Comparison of ENCODE assay signal across 23 cellular contexts in genomic region chr10:68127995-68128394, GRCh38. TPM values are rescaled to one million over a fixed set of nuclear protein-coding genes. Genes with fewer than 3 reads are reported as not detected.
A peak's percentile ranks its signal among the peaks of the same experiment; 100 is the strongest.
DNase-seq lines count a peak whose midpoint lies in the region; ATAC-seq, FAIRE-seq and TF ChIP-seq lines count a peak whose summit lies in the region.
"Had no signal": no experiment of that assay in that cellular context is flagged by ENCODE, and none has a peak within 500 bp of the region (broad histone marks: within the 10 kb centered on the region; RNA-seq: fewer than 3 reads in every experiment).

No MANE protein-coding gene starts in this region.

- H3K27ac Mint-ChIP-seq in GM23338, result no peak overlapping the region
- peak overlapping the region; percentile 51 for H3K27ac Mint-ChIP-seq in mesothelial cell of epicardium
- H3K27ac Mint-ChIP-seq in type B pancreatic cell, result no peak overlapping the region

- H3K27me3 Mint-ChIP-seq in GM23338 (ENCODE audit: insufficient read depth, low read depth, poor library complexity) (no peaks in the 10 kb centered on the region), mesothelial cell of epicardium (ENCODE audit: low read depth) (no peaks in the 10 kb centered on the region), type B pancreatic cell (no peaks in the 10 kb centered on the region)

- TF ChIP-seq CTCF in GM23338 (conservative IDR thresholded peaks at IDR 0.05; ENCODE audit: low read depth in 2 of 2) (no peak), Panc1 (IDR thresholded peaks at IDR 0.05) (no peak), mesothelial cell of epicardium (IDR thresholded peaks at IDR 0.05; ENCODE audit: unreplicated experiment) (no peak), type B pancreatic cell (conservative IDR thresholded peaks at IDR 0.05) (no peak), GM10266 (IDR thresholded peaks at IDR 0.05; ENCODE audit: control insufficient read depth, insufficient read depth, low read depth, missing control alignments) (no peak)

- peak; percentile 37 for FAIRE-seq in urothelium cell line (lab: Jason Lieb, UNC)
- FAIRE-seq: G401.6 had no signal

- ATAC-seq in GM23338 (no peak), Panc1 (0 out of 2 replicates have a peak, but pooled peaks have one; percentile 36), HG03045 (IDR thresholded peaks at IDR 0.05; ENCODE audit: unreplicated experiment) (no peak)

- 0 out of 2 replicates have a peak overlapping the region, but pooled peaks have one; percentile 70 for H2AFZ ChIP-seq in GM23338

- H3K36me3 ChIP-seq in GM23338 (ENCODE audit: insufficient read depth) (no peaks in the 10 kb centered on the region), Panc1 (ENCODE audit: control insufficient read depth, insufficient read depth, low read length) (peaks cover 2% of the 10 kb centered on the region; the same call in 1 of the 2 replicates)
- H3K36me3 ChIP-seq: Peyer's patch, SJCRH30 had no signal

- no peaks in the 10 kb centered on the region; the same call in 1 of the 2 replicates for H3K9me3 ChIP-seq in Panc1 (ENCODE audit: control insufficient read depth, insufficient read depth, low read depth, low read length)
- H3K9me3 ChIP-seq: Peyer's patch, SJCRH30 had no signal

- H3K9me3 Mint-ChIP-seq in GM23338, result no peaks in the 10 kb centered on the region
- no peaks in the 10 kb centered on the region for H3K9me3 Mint-ChIP-seq in mesothelial cell of epicardium
- no peaks in the 10 kb centered on the region for H3K9me3 Mint-ChIP-seq in type B pancreatic cell
- H3K9me3 Mint-ChIP-seq: CD8-positive, alpha-beta memory T cell had no signal

- H3K27me3 ChIP-seq in GM23338 (ENCODE audit: insufficient read depth) (no peaks in the 10 kb centered on the region), Panc1 (ENCODE audit: control insufficient read depth, insufficient read depth, low read length) (no peaks in the 10 kb centered on the region)
- H3K27me3 ChIP-seq: Peyer's patch, SJCRH30 had no signal

- H3K9me2 ChIP-seq in GM23338 (ENCODE audit: insufficient read depth), result no peaks in the 10 kb centered on the region; the same call in 1 of the 2 replicates

- intact Hi-C loops in Panc1 (cut with micrococcal nuclease; ENCODE audit: unreplicated experiment), result no loop called here

- H3K4me3 ChIP-seq in GM23338, result no peak overlapping the region
- no peak overlapping the region for H3K4me3 ChIP-seq in Panc1 (ENCODE audit: low read depth in 2 of 2, low read length in 2 of 2)
- H3K4me3 ChIP-seq: Peyer's patch, SJCRH30 had no signal

- no peaks in the 10 kb centered on the region for H3K36me3 Mint-ChIP-seq in GM23338 (ENCODE audit: low read depth)
- no peaks in the 10 kb centered on the region for H3K36me3 Mint-ChIP-seq in mesothelial cell of epicardium
- no peaks in the 10 kb centered on the region for H3K36me3 Mint-ChIP-seq in type B pancreatic cell

- H4K20me1 ChIP-seq in GM23338 (replicated peaks; ENCODE audit: insufficient read depth), result no peaks in the 10 kb centered on the region

- in situ Hi-C loops in Panc1 (cut with HindIII; ENCODE audit: low pct_unique_long_range_greater_than_20kb, low sequenced_read_pairs), result no loop called here

- POLR2A ChIA-PET in Panc1 (lab: Charles Lee), result no interaction called here

- no TSS peak for BruUV-seq in Panc1 (replicated peaks; lab: Mats Ljungman, UMichigan)

- no peaks in the 10 kb centered on the region for H3F3A ChIP-seq in GM23338 (replicated peaks; ENCODE audit: low read depth)

- H3K4me1 Mint-ChIP-seq in GM23338, result no peaks in the 10 kb centered on the region
- peaks cover 4% of the 10 kb centered on the region for H3K4me1 Mint-ChIP-seq in mesothelial cell of epicardium
- peaks cover 5% of the 10 kb centered on the region for H3K4me1 Mint-ChIP-seq in type B pancreatic cell (ENCODE audit: unreplicated experiment)
- H3K4me1 Mint-ChIP-seq: CD8-positive, alpha-beta memory T cell had no signal

- H3K4me1 ChIP-seq in GM23338 (ENCODE audit: insufficient read depth) (no peaks in the 10 kb centered on the region), Panc1 (ENCODE audit: control insufficient read depth, insufficient read depth, low read length) (peaks cover 48% of the 10 kb centered on the region)
- H3K4me1 ChIP-seq: Peyer's patch, SJCRH30 had no signal

- no peak overlapping the region for H3K27ac ChIP-seq in GM23338 (ENCODE audit: low read depth)
- peak overlapping the region; percentile 94 for H3K27ac ChIP-seq in Panc1 (ENCODE audit: low read length)
- H3K27ac ChIP-seq: HL-60, Peyer's patch, SJCRH30 had no signal

- CTCF ChIA-PET in Panc1 (lab: Charles Lee), result interaction anchor here (0.6 kb wide), 1 partner anchor 356 kb away, joined by 3 read pairs; no protein-coding TSS in a partner anchor

- H3K79me2 ChIP-seq in GM23338 (replicated peaks; ENCODE audit: insufficient read depth), result no peaks in the 10 kb centered on the region

- no peak overlapping the region for H3K4me2 ChIP-seq in GM23338

- H3K4me3 Mint-ChIP-seq in GM23338, result no peak overlapping the region
- no peak overlapping the region for H3K4me3 Mint-ChIP-seq in mesothelial cell of epicardium
- no peak overlapping the region for H3K4me3 Mint-ChIP-seq in type B pancreatic cell
- H3K4me3 Mint-ChIP-seq: CD8-positive, alpha-beta memory T cell had no signal

- DNase-seq in GM23338 (ENCODE audit: low spot score), result no peak
- DNase-seq in Panc1 (ENCODE audit: low read depth, low spot score), result no peak
- DNase-seq in mesothelial cell of epicardium (ENCODE audit: low spot score in 2 of 2, unreplicated experiment in 2 of 2), result no peak
- DNase-seq in urothelium cell line (ENCODE audit: low spot score), result no peak
- DNase-seq in type B pancreatic cell (ENCODE audit: extremely low spot score, unreplicated experiment), result no peak
- no peak for DNase-seq in GM10266 (ENCODE audit: extremely low spot score)
- DNase-seq: AML-193; C1 segment of cervical spinal cord; Calu3; CD8-positive, alpha-beta memory T cell; DMS153; KG1; NCI-H1105; NCI-H146; NCI-H2029; NCI-H2227 treated with DMSO at 0.1 percent for 48 hours; NCI-H510A; NCI-H82; Peyer's patch; SJCRH30 had no signal

TF ChIP-seq in GM23338, 12 proteins besides CTCF, POLR2A, EP300 and RAD21:
- TF ChIP-seq NANOG (IDR thresholded peaks at IDR 0.05; ENCODE audit: borderline replicate concordance) (no peak), EZH2 (IDR thresholded peaks at IDR 0.05; ENCODE audit: low read depth, unreplicated experiment) (no peak), STAT1 (IDR thresholded peaks at IDR 0.05; ENCODE audit: unreplicated experiment) (no peak)

RNA-seq across cellular contexts. Expression of gene MYPN, which starts 18.7 kb away (rescaled TPM):
- total RNA-seq in GM23338 (2014; rRNA removed; shearing (Covaris generic)), result not detected in 2 replicates
- not detected in 2 replicates for polyA plus RNA-seq in GM23338 (2016; fragmentation: Nextera tagmentation; extraction: Ambion mirVana)
- total RNA-seq in Panc1 (2021; ENCODE audit: unreplicated experiment), result 39.1 TPM
- polyA plus RNA-seq in Panc1 (2012; ENCODE audit: insufficient read length), result 16.3 TPM
- total RNA-seq in mesothelial cell of epicardium, result not detected in 3 replicates
- 0.14 TPM in 1 of 2 replicates, not detected in the other for total RNA-seq in type B pancreatic cell (ENCODE audit: low replicate concordance)
- total RNA-seq: CD8-positive, alpha-beta memory T cell had no signal
- polyA plus RNA-seq: CD8-positive, alpha-beta memory T cell had no signal

RNA-seq across cellular contexts. Expression of gene HERC4, which starts 52.9 kb away (rescaled TPM):
- total RNA-seq in GM23338 (2014; rRNA removed; shearing (Covaris generic)), result 60.4 and 67.2 TPM in 2 replicates
- polyA plus RNA-seq in GM23338 (2016; fragmentation: Nextera tagmentation; extraction: Ambion mirVana), result 16.2 and 20.1 TPM in 2 replicates
- total RNA-seq in Panc1 (2021; ENCODE audit: unreplicated experiment) (119 TPM), mesothelial cell of epicardium (50.4 to 56.2 TPM (median 55.7 TPM) in 3 replicates), type B pancreatic cell (ENCODE audit: low replicate concordance) (37.2 and 50.5 TPM in 2 replicates)
- 40.5 TPM for polyA plus RNA-seq in Panc1 (2012; ENCODE audit: insufficient read length)

Comparison
In these comparisons a context has a peak if more than half of its experiments do, and no peak if none do; other contexts are left out.
1. RNA of gene MYPN, which starts 18.7 kb away (total RNA-seq): 39.1 TPM in Panc1 (single experiment); 0.14 TPM in type B pancreatic cell, not detected in GM23338 and not detected in mesothelial cell of epicardium; every median in the first group is over 10 times any median in the second.